1 cellular context compared by ENCODE assay signal in the genomic region with DNA sequence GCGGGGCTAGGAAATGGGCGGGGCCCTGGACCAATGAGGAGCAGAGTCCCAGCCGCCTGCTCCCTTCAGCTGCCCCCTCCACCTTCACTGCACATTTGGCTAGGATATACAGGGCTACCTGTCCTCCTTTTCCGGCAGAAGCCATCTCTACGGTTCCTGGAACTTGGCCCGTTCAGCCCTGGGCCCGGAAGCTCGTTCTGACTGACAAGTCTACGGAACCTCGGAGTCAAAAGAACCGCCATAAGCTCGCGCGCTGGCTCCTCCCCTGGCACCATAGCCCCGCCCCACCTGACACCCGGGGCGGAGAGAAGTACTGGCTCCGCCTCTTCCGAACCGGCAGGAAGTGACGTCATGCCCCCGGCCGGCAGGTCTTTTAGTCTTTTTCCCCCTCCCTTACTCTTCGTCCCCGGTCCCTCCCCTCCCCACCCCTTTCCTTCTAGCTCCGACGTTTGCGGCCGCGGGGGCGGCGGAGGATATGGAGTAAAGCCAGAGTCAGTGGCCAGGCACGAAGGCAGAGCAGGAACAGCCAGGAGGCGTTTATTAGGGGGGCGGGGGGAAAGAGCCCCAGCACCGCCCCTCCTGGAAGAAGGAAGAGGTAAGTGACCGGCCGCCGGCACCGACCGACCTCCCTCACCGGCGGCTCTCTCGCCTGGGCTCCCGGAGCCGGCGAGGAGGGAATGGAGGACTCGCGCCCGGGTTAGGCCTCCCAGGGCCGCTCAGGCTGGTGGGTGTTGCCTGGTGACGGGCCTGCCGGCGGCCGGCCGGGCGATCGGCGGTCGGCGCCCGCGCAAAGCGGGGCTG.
TF ChIP-seq lines count a peak whose summit lies in the region.

A gene (minus strand): TSS at position 278 of the 801 bp plus-strand sequence. CDS start 3 bp downstream, at position 275.
A gene with protein sequence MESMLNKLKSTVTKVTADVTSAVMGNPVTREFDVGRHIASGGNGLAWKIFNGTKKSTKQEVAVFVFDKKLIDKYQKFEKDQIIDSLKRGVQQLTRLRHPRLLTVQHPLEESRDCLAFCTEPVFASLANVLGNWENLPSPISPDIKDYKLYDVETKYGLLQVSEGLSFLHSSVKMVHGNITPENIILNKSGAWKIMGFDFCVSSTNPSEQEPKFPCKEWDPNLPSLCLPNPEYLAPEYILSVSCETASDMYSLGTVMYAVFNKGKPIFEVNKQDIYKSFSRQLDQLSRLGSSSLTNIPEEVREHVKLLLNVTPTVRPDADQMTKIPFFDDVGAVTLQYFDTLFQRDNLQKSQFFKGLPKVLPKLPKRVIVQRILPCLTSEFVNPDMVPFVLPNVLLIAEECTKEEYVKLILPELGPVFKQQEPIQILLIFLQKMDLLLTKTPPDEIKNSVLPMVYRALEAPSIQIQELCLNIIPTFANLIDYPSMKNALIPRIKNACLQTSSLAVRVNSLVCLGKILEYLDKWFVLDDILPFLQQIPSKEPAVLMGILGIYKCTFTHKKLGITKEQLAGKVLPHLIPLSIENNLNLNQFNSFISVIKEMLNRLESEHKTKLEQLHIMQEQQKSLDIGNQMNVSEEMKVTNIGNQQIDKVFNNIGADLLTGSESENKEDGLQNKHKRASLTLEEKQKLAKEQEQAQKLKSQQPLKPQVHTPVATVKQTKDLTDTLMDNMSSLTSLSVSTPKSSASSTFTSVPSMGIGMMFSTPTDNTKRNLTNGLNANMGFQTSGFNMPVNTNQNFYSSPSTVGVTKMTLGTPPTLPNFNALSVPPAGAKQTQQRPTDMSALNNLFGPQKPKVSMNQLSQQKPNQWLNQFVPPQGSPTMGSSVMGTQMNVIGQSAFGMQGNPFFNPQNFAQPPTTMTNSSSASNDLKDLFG (plus strand): TSS at position 376 of the 801 bp plus-strand sequence. CDS start 15,794 bp downstream, outside the sequence.

TF ChIP-seq in SK-N-SH treated with all-trans-retinoic acid at 6 μM for 48 hours, 23 proteins besides CTCF, POLR2A, EP300 and RAD21 (continued from another document):
- TF ChIP-seq, protein P1, sequence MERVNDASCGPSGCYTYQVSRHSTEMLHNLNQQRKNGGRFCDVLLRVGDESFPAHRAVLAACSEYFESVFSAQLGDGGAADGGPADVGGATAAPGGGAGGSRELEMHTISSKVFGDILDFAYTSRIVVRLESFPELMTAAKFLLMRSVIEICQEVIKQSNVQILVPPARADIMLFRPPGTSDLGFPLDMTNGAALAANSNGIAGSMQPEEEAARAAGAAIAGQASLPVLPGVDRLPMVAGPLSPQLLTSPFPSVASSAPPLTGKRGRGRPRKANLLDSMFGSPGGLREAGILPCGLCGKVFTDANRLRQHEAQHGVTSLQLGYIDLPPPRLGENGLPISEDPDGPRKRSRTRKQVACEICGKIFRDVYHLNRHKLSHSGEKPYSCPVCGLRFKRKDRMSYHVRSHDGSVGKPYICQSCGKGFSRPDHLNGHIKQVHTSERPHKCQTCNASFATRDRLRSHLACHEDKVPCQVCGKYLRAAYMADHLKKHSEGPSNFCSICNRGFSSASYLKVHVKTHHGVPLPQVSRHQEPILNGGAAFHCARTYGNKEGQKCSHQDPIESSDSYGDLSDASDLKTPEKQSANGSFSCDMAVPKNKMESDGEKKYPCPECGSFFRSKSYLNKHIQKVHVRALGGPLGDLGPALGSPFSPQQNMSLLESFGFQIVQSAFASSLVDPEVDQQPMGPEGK (CRISPR knock-in tag; IDR thresholded peaks at IDR 0.05; ENCODE audit: borderline replicate concordance), result peak; percentile 28; the same call in 1 of the 2 replicates
- no peak for TF ChIP-seq CSDC2 (CRISPR knock-in tag; IDR thresholded peaks at IDR 0.05)
- TF ChIP-seq ZNF70 (CRISPR knock-in tag; IDR thresholded peaks at IDR 0.05), result no peak
TF ChIP-seq in SK-N-SH treated with all-trans-retinoic acid at 6 μM for 48 hours: peak in this region for 3.
